In genomic region chr5:1523793-1524480, GRCh38 we compare ENCODE assay signal across 8 cellular contexts. TPM values are rescaled to one million over a fixed set of nuclear protein-coding genes. Genes with fewer than 3 reads are reported as not detected.
DNase-seq lines count a peak whose midpoint lies in the region; ATAC-seq and TF ChIP-seq lines count a peak whose summit lies in the region.

Gene LPCAT1, minus strand, starts transcription at chr5:1523960. Its CDS starts 116 bp downstream, at chr5:1523844.

- no peaks in the 10 kb centered on the region for H3K36me3 Mint-ChIP-seq in neural crest cell (ENCODE audit: low read depth)

- H3K9me3 ChIP-seq in RWPE2 (ENCODE audit: severe bottlenecking) (no peaks in the 10 kb centered on the region), stomach smooth muscle (ENCODE audit: control insufficient read depth in 2 of 2, low read length in 2 of 2) (no peaks in the 10 kb centered on the region)

- no peaks in the 10 kb centered on the region for H3K9me3 Mint-ChIP-seq in neural crest cell

- H3K4me1 Mint-ChIP-seq in neural crest cell: peaks cover 18% of the 10 kb centered on the region

- DNase-seq in Daoy (ENCODE audit: low read depth) (peak; percentile 83), KG1 (lab: John Stamatoyannopoulos, UW) (peak; percentile 65), RWPE2 (ENCODE audit: low spot score) (peak; percentile 77), activated gamma-delta T cell (lab: John Stamatoyannopoulos, UW) (peak; percentile 62), foreskin fibroblast (peak; percentile 64 to 89), neural crest cell (ENCODE audit: low read depth, low spot score) (peak; percentile 71)

- no peaks in the 10 kb centered on the region for H3K27me3 Mint-ChIP-seq in neural crest cell (ENCODE audit: low read depth)

- H3K4me1 ChIP-seq in RWPE2 (ENCODE audit: insufficient read depth, poor library complexity, severe bottlenecking): no peaks in the 10 kb centered on the region
- H3K4me1 ChIP-seq in stomach smooth muscle (ENCODE audit: control insufficient read depth, insufficient read depth, low read length): peaks cover 23% of the 10 kb centered on the region

- H3K27me3 ChIP-seq in RWPE2 (ENCODE audit: insufficient read depth, poor library complexity, severe bottlenecking) (no peaks in the 10 kb centered on the region), stomach smooth muscle (ENCODE audit: control insufficient read depth in 1 of 2, insufficient read depth in 2 of 2, low read length in 2 of 2) (no peaks in the 10 kb centered on the region)

- no peak within 1 kb of the TSS for H3K27ac Mint-ChIP-seq in neural crest cell (ENCODE audit: unreplicated experiment)

- H3K4me3 Mint-ChIP-seq in neural crest cell: peak within 1 kb of the TSS; percentile 93

- ATAC-seq in GM21737 (IDR thresholded peaks at IDR 0.05; ENCODE audit: unreplicated experiment) (peak; percentile 75), RWPE2 (ENCODE audit: low read depth) (peak; percentile 70)

- H3K9ac ChIP-seq in stomach smooth muscle (ENCODE audit: low read length in 2 of 2): peak within 1 kb of the TSS; percentile 66 to 72

- peak within 1 kb of the TSS; percentile 61 for H3K27ac ChIP-seq in RWPE2 (ENCODE audit: poor library complexity, severe bottlenecking)
- H3K27ac ChIP-seq in stomach smooth muscle (ENCODE audit: low read length): peak within 1 kb of the TSS; percentile 37

- peak within 1 kb of the TSS; percentile 100 for H3K4me3 ChIP-seq in RWPE2 (ENCODE audit: severe bottlenecking)
- peak within 1 kb of the TSS; percentile 73 to 79 for H3K4me3 ChIP-seq in foreskin fibroblast (ENCODE audit: low read depth in 1 of 2, low read length in 2 of 2)
- H3K4me3 ChIP-seq in stomach smooth muscle (ENCODE audit: low read length in 2 of 2): peak within 1 kb of the TSS; percentile 59 to 81

- TF ChIP-seq CTCF in RWPE2 (IDR thresholded peaks at IDR 0.05; ENCODE audit: poor library complexity, severe bottlenecking): peak; percentile 9
- TF ChIP-seq CTCF in foreskin fibroblast (IDR thresholded peaks at IDR 0.05; ENCODE audit: low read depth, low read length): no peak
- peak; percentile 39 for TF ChIP-seq CTCF in neural crest cell (conservative IDR thresholded peaks at IDR 0.05)

- H3K36me3 ChIP-seq in RWPE2 (ENCODE audit: low read depth) (peaks cover 27% of the 10 kb centered on the region), stomach smooth muscle (ENCODE audit: control insufficient read depth in 2 of 2, insufficient read depth in 2 of 2, low read length in 2 of 2) (peaks cover 0 to 7% of the 10 kb centered on the region in 2 donors)

RNA-seq across cellular contexts. Expression of gene LPCAT1, which starts in this region (rescaled TPM):
- total RNA-seq in Daoy (2014; rRNA removed; shearing (Covaris generic)): 20.9 and 22.6 TPM in 2 replicates
- total RNA-seq in neural crest cell: 101 and 111 TPM in 2 replicates

Comparison
In these comparisons a context has a peak if more than half of its experiments do, and no peak if none do; other contexts are left out.
1. Peak in every context shown above with its lines: DNase-seq, ATAC-seq, H3K4me3 ChIP-seq and H3K27ac ChIP-seq.